Comparison of ENCODE assay signal across 24 cellular contexts in the genomic region with DNA sequence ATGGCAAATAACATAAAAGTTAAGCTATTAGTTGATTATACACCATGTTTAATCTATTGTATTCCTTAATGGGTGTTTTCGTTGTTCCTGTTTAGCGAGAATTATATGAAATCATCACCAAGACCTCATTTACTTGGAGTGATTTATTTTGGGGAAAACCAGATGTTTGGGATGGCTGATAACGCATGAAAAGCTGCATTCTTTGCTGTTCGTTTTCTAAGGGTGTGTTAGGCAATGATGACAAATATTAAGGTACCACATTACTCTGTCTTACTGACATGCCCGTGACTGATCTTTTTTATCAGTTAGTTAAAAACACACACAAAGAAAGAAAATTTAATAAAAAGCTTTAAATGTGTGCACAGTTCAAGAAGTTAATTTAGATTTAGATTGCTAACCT.
DNase-seq lines count a peak whose midpoint lies in the region; ATAC-seq, FAIRE-seq and TF ChIP-seq lines count a peak whose summit lies in the region.
"Had no signal": no experiment of that assay in that cellular context is flagged by ENCODE, and none has a peak within 500 bp of the region (broad histone marks: within the 10 kb centered on the region; RNA-seq: fewer than 3 reads in every experiment).

No MANE protein-coding gene starts in this region.

- no peaks in the 10 kb centered on the region for H3K79me2 ChIP-seq in HepG2 (ENCODE audit: insufficient read depth, low read length)
- no peaks in the 10 kb centered on the region for H3K79me2 ChIP-seq in astrocyte (ENCODE audit: insufficient read depth, low read length)

- no peaks in the 10 kb centered on the region; a peak in 1 of 5 replicates for H3K27me3 ChIP-seq in HepG2 (ENCODE audit: control insufficient read depth in 1 of 2, insufficient read depth in 2 of 2, low read length in 2 of 2)
- H3K27me3 ChIP-seq in right lobe of liver = no peaks in the 10 kb centered on the region
- H3K27me3 ChIP-seq in astrocyte (ENCODE audit: insufficient read depth, low read length) = no peaks in the 10 kb centered on the region
- no peaks in the 10 kb centered on the region for H3K27me3 ChIP-seq in testis
- H3K27me3 ChIP-seq: BE2C; BLaER1 treated with 17β-estradiol and CSF1 and Interleukin-3, amounts not matched to agents 10 nM and 100 nM had no signal

- H3K4me3 ChIP-seq in HepG2 (replicated peaks in 1 of 3; ENCODE audit: insufficient read depth in 1 of 3, low read depth in 2 of 3, low read length in 3 of 3) (no peak overlapping the region), right lobe of liver (no peak overlapping the region), astrocyte (ENCODE audit: insufficient read depth, low read depth, low read length) (no peak overlapping the region), testis (no peak overlapping the region)
- H3K4me3 ChIP-seq: A549; BLaER1 treated with 17β-estradiol and CSF1 and Interleukin-3, amounts not matched to agents 10 nM and 100 nM; GM23338 had no signal

- in situ Hi-C loops in HepG2 (cut with HindIII; ENCODE audit: extremely low pct_ligation_motif_present, low pct_unique_long_range_greater_than_20kb) = no loop called here

- no TSS peak for BruUV-seq in HepG2 (replicated peaks; lab: Mats Ljungman, UMichigan)

- no peak for TF ChIP-seq RAD21 in HepG2 (CRISPR knock-in tag; IDR thresholded peaks at IDR 0.05)

- H3K9me3 Mint-ChIP-seq in astrocyte (ENCODE audit: unreplicated experiment) (no peaks in the 10 kb centered on the region), progenitor cell of endocrine pancreas (ENCODE audit: low read depth) (peaks cover 14% of the 10 kb centered on the region)
- H3K9me3 Mint-ChIP-seq: H9 had no signal

- no peaks in the 10 kb centered on the region for H3K9me3 ChIP-seq in HepG2 (ENCODE audit: low read length)
- H3K9me3 ChIP-seq in right lobe of liver = no peaks in the 10 kb centered on the region
- no peaks in the 10 kb centered on the region for H3K9me3 ChIP-seq in astrocyte (ENCODE audit: insufficient read depth, low read depth, low read length)
- H3K9me3 ChIP-seq in testis = no peaks in the 10 kb centered on the region
- H3K9me3 ChIP-seq: BE2C had no signal

- H3K9ac ChIP-seq in HepG2 (ENCODE audit: insufficient read depth, low read depth, low read length) (no peak overlapping the region), astrocyte (ENCODE audit: low read length) (no peak overlapping the region)
- H3K9ac ChIP-seq: BLaER1 treated with 17β-estradiol and CSF1 and Interleukin-3, amounts not matched to agents 10 nM and 100 nM had no signal

- TF ChIP-seq CTCF in HepG2 (CRISPR knock-in tag; IDR thresholded peaks at IDR 0.05) = no peak
- TF ChIP-seq CTCF in right lobe of liver (IDR thresholded peaks at IDR 0.05) = no peak
- no peak for TF ChIP-seq CTCF in astrocyte (IDR thresholded peaks at IDR 0.05; ENCODE audit: insufficient read depth, low read depth, low read length)
- no peak for TF ChIP-seq CTCF in progenitor cell of endocrine pancreas (IDR thresholded peaks at IDR 0.05; ENCODE audit: unreplicated experiment)
- TF ChIP-seq CTCF in testis (IDR thresholded peaks at IDR 0.05) = no peak

- DNase-seq in HepG2 (ENCODE audit: low spot score) = no peak
- DNase-seq in right lobe of liver = no peak
- DNase-seq in astrocyte (ENCODE audit: low read depth) = peak; percentile 29
- DNase-seq in progenitor cell of endocrine pancreas (ENCODE audit: low spot score, unreplicated experiment) = no peak
- DNase-seq in NCI-H2107 treated with DMSO at 0.1 percent for 48 hours (lab: John Stamatoyannopoulos, UW; ENCODE audit: unreplicated experiment) = no peak
- DNase-seq in testis = no peak
- DNase-seq: ACHN; AML-193; BE2C; Calu3; CD4-positive, alpha-beta T cell; CD8-positive, alpha-beta memory T cell; DMS53; DMS79 treated with DMSO at 0.1 percent for 48 hours; GF-D8; H9 had no signal

- H3K36me3 Mint-ChIP-seq in astrocyte (ENCODE audit: low read depth, unreplicated experiment) (no peaks in the 10 kb centered on the region), progenitor cell of endocrine pancreas (ENCODE audit: insufficient read depth) (peaks cover 7% of the 10 kb centered on the region)
- H3K36me3 Mint-ChIP-seq: CD14-positive monocyte had no signal

- no peak for FAIRE-seq in HepG2 (lab: Jason Lieb, UNC)
- FAIRE-seq in astrocyte (lab: Jason Lieb, UNC) = no peak
- FAIRE-seq: A549, GM12891, GM18507 had no signal

- H3K4me1 ChIP-seq in HepG2 (ENCODE audit: insufficient read depth, low read length) (peaks cover 36% of the 10 kb centered on the region), right lobe of liver (no peaks in the 10 kb centered on the region), astrocyte (ENCODE audit: insufficient read depth, low read length) (no peaks in the 10 kb centered on the region), testis (no peaks in the 10 kb centered on the region)
- H3K4me1 ChIP-seq: BE2C; BLaER1 treated with 17β-estradiol and CSF1 and Interleukin-3, amounts not matched to agents 10 nM and 100 nM had no signal

- H3K4me2 ChIP-seq in HepG2 (ENCODE audit: low read depth, low read length) (no peak overlapping the region), astrocyte (ENCODE audit: low read length) (no peak overlapping the region)
- H3K4me2 ChIP-seq: A549; BLaER1 treated with 17β-estradiol and CSF1 and Interleukin-3, amounts not matched to agents 10 nM and 100 nM; GM23338 had no signal

- intact Hi-C loops in HepG2 (cut with micrococcal nuclease; ENCODE audit: unreplicated experiment) (no loop called here), right lobe of liver (cut with DNase I) (no loop called here), testis (cut with DNase I; ENCODE audit: low total_unique reads) (no loop called here)

- H3K36me3 ChIP-seq in HepG2 (replicated peaks in 1 of 2; ENCODE audit: control insufficient read depth in 1 of 2, insufficient read depth in 2 of 2, low read length in 2 of 2) (no peaks in the 10 kb centered on the region), right lobe of liver (no peaks in the 10 kb centered on the region), astrocyte (ENCODE audit: insufficient read depth, low read length) (no peaks in the 10 kb centered on the region), testis (ENCODE audit: low read depth, missing control alignments) (no peaks in the 10 kb centered on the region)
- H3K36me3 ChIP-seq: BE2C had no signal

- H2AFZ ChIP-seq in HepG2 (ENCODE audit: low read length) (no peak overlapping the region), astrocyte (ENCODE audit: low read depth, low read length) (no peak overlapping the region)
- H2AFZ ChIP-seq: GM23338 had no signal

- H3K27me3 Mint-ChIP-seq in astrocyte (ENCODE audit: low read depth, unreplicated experiment) (no peaks in the 10 kb centered on the region), progenitor cell of endocrine pancreas (no peaks in the 10 kb centered on the region)

- TF ChIP-seq EP300 in HepG2 (IDR thresholded peaks at IDR 0.05; ENCODE audit: low read depth in 2 of 2, low read length in 2 of 2) (no peak), HepG2 (CRISPR knock-in tag; IDR thresholded peaks at IDR 0.05; ENCODE audit: borderline replicate concordance) (no peak)

- no peaks in the 10 kb centered on the region for H3K4me1 Mint-ChIP-seq in astrocyte (ENCODE audit: low read depth, unreplicated experiment)
- H3K4me1 Mint-ChIP-seq in progenitor cell of endocrine pancreas (ENCODE audit: low read depth) = peaks cover 31% of the 10 kb centered on the region
- H3K4me1 Mint-ChIP-seq: CD14-positive monocyte; CD8-positive, alpha-beta memory T cell had no signal

- 15% methylated on average over 5 of the region's 5 CpGs for WGBS in HepG2 (ENCODE audit: low lambda C conversion rate)
- WGBS in right lobe of liver (ENCODE audit: insufficient coverage, low coverage, low lambda C conversion rate, missing lambda C conversion rate) = 75% methylated on average over 5 of the region's 5 CpGs
- WGBS in testis, 2 donors = 79% methylated on average over 5 of the region's 5 CpGs

- no peak for ATAC-seq in HepG2
- no peak for ATAC-seq in right lobe of liver
- ATAC-seq: A549, GM23338, HCT116 had no signal

- CTCF ChIA-PET in HepG2 (lab: Yijun Ruan, JAX; ENCODE audit: low intra/inter-chr PET ratio, low total read pairs) = no interaction called here

- H3K27ac ChIP-seq in HepG2 (ENCODE audit: extremely low read length, insufficient read depth, low read length) = no peak overlapping the region
- H3K27ac ChIP-seq in right lobe of liver = no peak overlapping the region
- no peak overlapping the region for H3K27ac ChIP-seq in astrocyte (ENCODE audit: low read depth, low read length)
- H3K27ac ChIP-seq in testis = no peak overlapping the region
- H3K27ac ChIP-seq: 22Rv1; A549; BLaER1 treated with 17β-estradiol and CSF1 and Interleukin-3, amounts not matched to agents 10 nM and 100 nM had no signal

- H4K20me1 ChIP-seq in HepG2 (ENCODE audit: insufficient read depth, low read length) (no peaks in the 10 kb centered on the region), astrocyte (ENCODE audit: insufficient read depth, low read length) (no peaks in the 10 kb centered on the region)
- H4K20me1 ChIP-seq: BLaER1 treated with 17β-estradiol and CSF1 and Interleukin-3, amounts not matched to agents 10 nM and 100 nM had no signal

- POLR2A ChIA-PET in HepG2 (lab: Yijun Ruan, JAX) = no interaction called here

- H3K27ac Mint-ChIP-seq in astrocyte (ENCODE audit: unreplicated experiment) (no peak overlapping the region), progenitor cell of endocrine pancreas (peak overlapping the region; percentile 78)
- H3K27ac Mint-ChIP-seq: CD14-positive monocyte; CD4-positive, alpha-beta T cell; CD8-positive, alpha-beta memory T cell; GM23338 had no signal

- no peak overlapping the region for H3K4me3 Mint-ChIP-seq in astrocyte (ENCODE audit: unreplicated experiment)
- H3K4me3 Mint-ChIP-seq in progenitor cell of endocrine pancreas (ENCODE audit: low read depth) = no peak overlapping the region
- H3K4me3 Mint-ChIP-seq: CD14-positive monocyte; CD4-positive, alpha-beta T cell; CD8-positive, alpha-beta memory T cell; GM23338; H9 had no signal

- TF ChIP-seq POLR2A in HepG2 (IDR thresholded peaks at IDR 0.05; ENCODE audit: insufficient read depth in 1 of 2, low read depth in 2 of 2, low read length in 2 of 2) (no peak), right lobe of liver (IDR thresholded peaks at IDR 0.05) (no peak), testis (IDR thresholded peaks at IDR 0.05) (no peak)

TF ChIP-seq in HepG2, 621 proteins besides CTCF, POLR2A, EP300 and RAD21:
- TF ChIP-seq CEBPG (CRISPR knock-in tag; IDR thresholded peaks at IDR 0.05) = 0 out of 2 replicates have a peak, but pooled peaks have one; percentile 21
- TF ChIP-seq CBX2 (IDR thresholded peaks at IDR 0.05; ENCODE audit: low read depth, low read length) = no peak
- no peak for TF ChIP-seq CBX2 (CRISPR knock-in tag; IDR thresholded peaks at IDR 0.05; ENCODE audit: low read depth)
